25 cellular contexts compared by ENCODE assay signal in the genomic region with DNA sequence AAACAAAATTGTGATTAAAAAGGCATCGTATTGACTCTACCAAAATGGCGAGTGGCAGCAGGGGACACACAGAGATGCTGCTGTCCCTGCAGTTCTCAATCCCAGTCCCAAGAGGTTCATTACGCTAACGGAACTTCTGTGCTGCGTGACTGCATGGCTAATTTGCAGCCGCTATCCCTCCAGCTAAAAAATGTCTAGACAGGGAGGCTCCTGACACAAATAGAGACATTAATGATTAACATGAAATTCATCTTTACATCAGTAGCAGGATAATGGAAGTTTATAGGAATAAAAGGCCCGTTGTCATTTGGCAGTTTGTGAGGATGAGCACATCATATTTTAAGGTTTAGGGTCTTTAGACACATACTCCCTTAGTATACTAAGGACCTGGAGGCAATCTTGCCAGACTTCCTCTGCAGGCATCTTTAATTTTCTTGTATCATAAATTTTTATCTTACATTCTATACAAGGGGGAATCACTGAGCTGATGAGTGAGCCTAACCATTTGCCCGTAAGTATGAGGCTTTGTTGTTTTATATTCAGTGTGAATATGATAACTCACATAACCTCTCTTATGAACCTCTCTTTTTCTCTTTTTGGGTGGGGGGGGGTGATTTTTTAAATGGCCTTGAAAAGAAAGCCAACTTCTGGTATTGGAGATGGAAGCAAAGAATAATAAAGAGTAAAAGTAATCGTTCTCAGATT.
"Had no signal": no experiment of that assay in that cellular context is flagged by ENCODE, and none has a peak within 500 bp of the region (broad histone marks: within the 10 kb centered on the region; RNA-seq: fewer than 3 reads in every experiment).

No MANE protein-coding gene starts in this region.

- H3K27me3 ChIP-seq: colonic mucosa, esophagus squamous epithelium, upper lobe of left lung had no signal

- H3K4me3 Mint-ChIP-seq: activated naive CD8-positive, alpha-beta T cell treated with anti-CD3 and anti-CD28 coated beads, Interleukin-2, amount 10 ng/mL, durations not matched to agents 7 days and 5 days; activated T-cell treated with anti-CD3 and anti-CD28 coated beads, Interleukin-2, amount 50 U/mL, for 4 hours; naive B cell; neural crest cell; T-helper 17 cell had no signal

- H3K9me3 ChIP-seq: colonic mucosa, esophagus squamous epithelium, gastroesophageal sphincter, lower lobe of right lung, thoracic aorta, upper lobe of left lung had no signal

- H3K27ac ChIP-seq: colonic mucosa, esophagus squamous epithelium, gastroesophageal sphincter, heart right ventricle, lower lobe of right lung, thoracic aorta, upper lobe of left lung had no signal

- H3K4me1 Mint-ChIP-seq: activated naive CD8-positive, alpha-beta T cell treated with anti-CD3 and anti-CD28 coated beads, Interleukin-2, amount 10 ng/mL, durations not matched to agents 7 days and 5 days; naive B cell; neural crest cell; T-helper 17 cell had no signal

- H3K36me3 ChIP-seq: colonic mucosa, esophagus squamous epithelium, gastroesophageal sphincter, heart right ventricle, lower lobe of right lung, thoracic aorta, upper lobe of left lung had no signal

- H3K9me3 Mint-ChIP-seq: activated naive CD8-positive, alpha-beta T cell treated with anti-CD3 and anti-CD28 coated beads, Interleukin-2, amount 10 ng/mL, durations not matched to agents 7 days and 5 days; activated T-cell treated with anti-CD3 and anti-CD28 coated beads, Interleukin-2, amount 50 U/mL, for 4 hours; activated T-helper 2 cell treated with anti-CD3 and anti-CD28 coated beads, Interferon-gamma antibody, Interleukin-2, Interleukin-4, amounts not matched to agents 10 μg/mL and 5 μg/mL and 100 μg/mL, durations not matched to agents 14 hours and 24 hours and 36 hours had no signal

- DNase-seq: activated CD4-positive, alpha-beta T cell treated with anti-CD3 and anti-CD28 coated beads for 4 hours; activated CD4-positive, alpha-beta T cell treated with anti-CD3 and anti-CD28 coated beads, Interleukin-2, amount 50 U/mL, for 48 hours; activated CD4-positive, CD25-positive, alpha-beta regulatory T cell; activated CD8-positive, alpha-beta memory T cell treated with anti-CD3 and anti-CD28 coated beads, Interleukin-2, amount 50 U/mL, for 48 hours; activated naive CD4-positive, alpha-beta T cell treated with Interleukin-2 at 50 U/mL for 16 hours; activated naive CD8-positive, alpha-beta T cell treated with anti-CD3 and anti-CD28 coated beads, Interleukin-2, amount 10 ng/mL, durations not matched to agents 7 days and 5 days; activated T-cell treated with anti-CD3 and anti-CD28 coated beads, Interleukin-2, amount 50 U/mL, for 4 hours; amniotic stem cell; colonic mucosa; esophagus squamous epithelium; heart right ventricle; islet precursor cell; lower lobe of right lung; mesendoderm; naive B cell; occipital lobe; stimulated activated CD4-positive, alpha-beta T cell treated with anti-CD3 and anti-CD28 coated beads, Interleukin-4, amount 100 ng/mL, for 24 hours; stimulated activated naive CD4-positive, alpha-beta T cell treated with Interleukin-2 at 50 U/mL for 16 hours; T-helper 17 cell; upper lobe of left lung had no signal

- H3K4me1 ChIP-seq: colonic mucosa, esophagus squamous epithelium, gastroesophageal sphincter, heart right ventricle had no signal

- H3K36me3 Mint-ChIP-seq: activated naive CD8-positive, alpha-beta T cell treated with anti-CD3 and anti-CD28 coated beads, Interleukin-2, amount 10 ng/mL, durations not matched to agents 7 days and 5 days; naive B cell had no signal

- H3K4me3 ChIP-seq: colonic mucosa, esophagus squamous epithelium, gastroesophageal sphincter, heart right ventricle, lower lobe of right lung, thoracic aorta, upper lobe of left lung had no signal

- H3K27ac Mint-ChIP-seq: activated naive CD8-positive, alpha-beta T cell treated with anti-CD3 and anti-CD28 coated beads, Interleukin-2, amount 10 ng/mL, durations not matched to agents 7 days and 5 days; activated T-helper 2 cell treated with anti-CD3 and anti-CD28 coated beads, Interferon-gamma antibody, Interleukin-2, Interleukin-4, amounts not matched to agents 10 μg/mL and 5 μg/mL and 100 μg/mL, durations not matched to agents 14 hours and 24 hours and 36 hours; naive B cell; progenitor cell of endocrine pancreas; T-helper 17 cell had no signal

- H3K27me3 Mint-ChIP-seq: activated naive CD8-positive, alpha-beta T cell treated with anti-CD3 and anti-CD28 coated beads, Interleukin-2, amount 10 ng/mL, durations not matched to agents 7 days and 5 days had no signal
